ENCODE assay signal across 13 cellular contexts in the genomic region with DNA sequence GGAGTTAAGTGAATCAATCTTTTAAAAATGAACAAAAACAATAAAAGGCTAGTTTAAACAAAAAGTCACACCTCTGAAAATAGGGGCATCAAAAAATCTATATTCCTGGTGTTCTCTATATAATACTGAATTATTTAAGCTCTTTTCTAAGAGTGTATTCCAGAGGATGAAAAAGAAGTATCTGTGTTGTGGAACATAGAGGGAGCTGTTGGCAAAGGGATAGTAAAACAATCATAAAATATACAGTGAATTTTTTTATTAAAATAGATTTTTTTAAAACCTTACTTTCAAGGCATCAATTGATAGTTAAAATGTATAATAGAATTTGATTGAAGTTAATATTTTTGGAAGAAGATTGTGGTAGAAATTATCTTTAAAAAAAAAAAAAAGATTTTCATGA.
DNase-seq lines count a peak whose midpoint lies in the region; ATAC-seq, FAIRE-seq and TF ChIP-seq lines count a peak whose summit lies in the region.
"Had no signal": no experiment of that assay in that cellular context is flagged by ENCODE, and none has a peak within 500 bp of the region (broad histone marks: within the 10 kb centered on the region; RNA-seq: fewer than 3 reads in every experiment).

No MANE protein-coding gene starts in this region.

- TF ChIP-seq POLR2A in esophagus muscularis mucosa (IDR thresholded peaks at IDR 0.05; ENCODE audit: low read depth): no peak

- no peaks in the 10 kb centered on the region for H3K27me3 ChIP-seq in esophagus muscularis mucosa

- H3K36me3 Mint-ChIP-seq in osteocyte (ENCODE audit: unreplicated experiment) (no peaks in the 10 kb centered on the region), endothelial cell (ENCODE audit: low read depth, unreplicated experiment) (no peaks in the 10 kb centered on the region), Calu3 (ENCODE audit: insufficient read depth, unreplicated experiment) (no peaks in the 10 kb centered on the region)

- no peak for ATAC-seq in GM18520 (IDR thresholded peaks at IDR 0.05; ENCODE audit: unreplicated experiment)
- ATAC-seq: K562 had no signal

- no peak overlapping the region for H3K27ac ChIP-seq in esophagus muscularis mucosa (replicated peaks in 1 of 4)

- FAIRE-seq in RCC 7860 (lab: Jason Lieb, UNC): no peak
- FAIRE-seq: G401.6, K562, keratinocyte had no signal

- H3K4me3 ChIP-seq in esophagus muscularis mucosa: no peak overlapping the region
- H3K4me3 ChIP-seq: K562 had no signal

- BruUV-seq in Calu3 (replicated peaks; lab: Mats Ljungman, UMichigan): no TSS peak

- H3K27me3 Mint-ChIP-seq in osteocyte (ENCODE audit: unreplicated experiment) (no peaks in the 10 kb centered on the region), endothelial cell (ENCODE audit: unreplicated experiment) (no peaks in the 10 kb centered on the region), Calu3 (ENCODE audit: unreplicated experiment) (no peaks in the 10 kb centered on the region)

- DNase-seq in DMS53 (lab: John Stamatoyannopoulos, UW): peak; percentile 45
- DNase-seq in LoVo (ENCODE audit: low spot score): peak; percentile 18
- DNase-seq in esophagus muscularis mucosa (ENCODE audit: extremely low spot score): no peak
- no peak for DNase-seq in osteocyte (ENCODE audit: extremely low spot score, unreplicated experiment)
- no peak for DNase-seq in RCC 7860 (ENCODE audit: low spot score)
- no peak for DNase-seq in endothelial cell (ENCODE audit: low spot score)
- DNase-seq in Calu3: no peak
- DNase-seq: cerebellar nuclear complex; stimulated activated CD4-positive, alpha-beta T cell treated with anti-CD3 and anti-CD28 coated beads, Interleukin-12 subunit alpha, Interleukin-12 subunit beta, amount 100 ng/mL, for 4 hours had no signal

- peaks cover 0 to 20% (median 4%) of the 10 kb centered on the region in 4 donors for H3K4me1 ChIP-seq in esophagus muscularis mucosa

- CTCF ChIA-PET in Calu3 (lab: Charles Lee): interaction anchor here (0.6 to 0.8 kb wide), 5 partner anchors 297 to 1816 kb away, joined by 3 to 5 read pairs (median 4); no protein-coding TSS in a partner anchor

- H3K9me3 Mint-ChIP-seq in osteocyte (ENCODE audit: unreplicated experiment): no peaks in the 10 kb centered on the region
- no peaks in the 10 kb centered on the region for H3K9me3 Mint-ChIP-seq in endothelial cell (ENCODE audit: unreplicated experiment)
- H3K9me3 Mint-ChIP-seq in Calu3 (ENCODE audit: low read depth, unreplicated experiment): peaks cover 9% of the 10 kb centered on the region

- TF ChIP-seq CTCF in esophagus muscularis mucosa (IDR thresholded peaks at IDR 0.05) (peak; percentile 33 to 53 (median 40)), osteocyte (IDR thresholded peaks at IDR 0.05) (peak; percentile 62), endothelial cell (IDR thresholded peaks at IDR 0.05; ENCODE audit: unreplicated experiment) (no peak), Calu3 (IDR thresholded peaks at IDR 0.05; ENCODE audit: unreplicated experiment) (no peak)

- H3K27ac Mint-ChIP-seq in osteocyte (ENCODE audit: unreplicated experiment) (no peak overlapping the region), endothelial cell (ENCODE audit: unreplicated experiment) (no peak overlapping the region), Calu3 (ENCODE audit: unreplicated experiment) (no peak overlapping the region)

- no peaks in the 10 kb centered on the region for H3K36me3 ChIP-seq in esophagus muscularis mucosa

- no peak overlapping the region for H3K4me3 Mint-ChIP-seq in osteocyte (ENCODE audit: unreplicated experiment)
- H3K4me3 Mint-ChIP-seq in endothelial cell (ENCODE audit: unreplicated experiment): no peak overlapping the region
- no peak overlapping the region for H3K4me3 Mint-ChIP-seq in Calu3 (ENCODE audit: low read depth, unreplicated experiment)

- TF ChIP-seq EP300 in esophagus muscularis mucosa (IDR thresholded peaks at IDR 0.05): no peak

- no peaks in the 10 kb centered on the region for H3K9me3 ChIP-seq in esophagus muscularis mucosa

- intact Hi-C loops in esophagus muscularis mucosa (cut with DNase I) (no loop called here), Calu3 (cut with micrococcal nuclease; ENCODE audit: unreplicated experiment) (loop anchor here (5.0 kb wide), 1 partner anchor 254 kb away; no protein-coding TSS in a partner anchor)

- H3K4me1 Mint-ChIP-seq in osteocyte (ENCODE audit: unreplicated experiment) (no peaks in the 10 kb centered on the region), endothelial cell (ENCODE audit: unreplicated experiment) (no peaks in the 10 kb centered on the region), Calu3 (ENCODE audit: low read depth, unreplicated experiment) (no peaks in the 10 kb centered on the region)

Comparison
In these comparisons a context has a peak if more than half of its experiments do, and no peak if none do; other contexts are left out.
1. DNase-seq: peak in DMS53 (single experiment) and LoVo (single experiment); none in esophagus muscularis mucosa (single experiment), osteocyte (single experiment), RCC 7860 (single experiment), endothelial cell (single experiment) and Calu3 (single experiment).
2. CTCF ChIP-seq: peak in esophagus muscularis mucosa (3 of 3) and osteocyte (single experiment); none in endothelial cell (single experiment) and Calu3 (single experiment).